22 cellular contexts compared by ENCODE assay signal in genomic region chr19:29548483-29549085, GRCh38. TPM values are rescaled to one million over a fixed set of nuclear protein-coding genes. Genes with fewer than 3 reads are reported as not detected.
DNase-seq lines count a peak whose midpoint lies in the region; ATAC-seq, FAIRE-seq and TF ChIP-seq lines count a peak whose summit lies in the region.
"Had no signal": no experiment of that assay in that cellular context is flagged by ENCODE, and none has a peak within 500 bp of the region (broad histone marks: within the 10 kb centered on the region; RNA-seq: fewer than 3 reads in every experiment).

No MANE protein-coding gene starts in this region.

- no peak for TF ChIP-seq POLR2A in A549 (IDR thresholded peaks at IDR 0.05; ENCODE audit: low read length)
- no peak for TF ChIP-seq POLR2A in spleen (IDR thresholded peaks at IDR 0.05)

- no peak for TF ChIP-seq EP300 in A549 (IDR thresholded peaks at IDR 0.05)

- ATAC-seq in A549 (peak; percentile 19 to 25; a peak in 3 of 6 replicates), GM19035 (IDR thresholded peaks at IDR 0.05; ENCODE audit: unreplicated experiment) (no peak)
- ATAC-seq: GM12878 had no signal

- no peak overlapping the region; the same call in 1 of the 2 replicates for H3K9ac ChIP-seq in OCI-LY3 (ENCODE audit: low read length)
- H3K9ac ChIP-seq: KMS-11 had no signal

- H2AFZ ChIP-seq in OCI-LY3 (ENCODE audit: low read depth, low read length) = no peak overlapping the region

- no peaks in the 10 kb centered on the region for H3K36me3 Mint-ChIP-seq in MCF 10A (ENCODE audit: insufficient read depth, unreplicated experiment)
- no peaks in the 10 kb centered on the region for H3K36me3 Mint-ChIP-seq in Calu3 (ENCODE audit: insufficient read depth, unreplicated experiment)

- H3K4me2 ChIP-seq in A549 (no peak overlapping the region), OCI-LY3 (ENCODE audit: low read length) (peak overlapping the region; percentile 36)
- H3K4me2 ChIP-seq: KMS-11 had no signal

- no peaks in the 10 kb centered on the region for H3K4me1 Mint-ChIP-seq in MCF 10A (ENCODE audit: insufficient read depth, unreplicated experiment)
- H3K4me1 Mint-ChIP-seq in Calu3 (ENCODE audit: low read depth, unreplicated experiment) = no peaks in the 10 kb centered on the region

- TF ChIP-seq CTCF in A549 (IDR thresholded peaks at IDR 0.05) (no peak), OCI-LY3 (IDR thresholded peaks at IDR 0.05; ENCODE audit: low read depth, low read length) (no peak), spleen (IDR thresholded peaks at IDR 0.05 in 8 of 11, conservative IDR thresholded peaks at IDR 0.05 in 3 of 11) (no peak), MCF 10A (IDR thresholded peaks at IDR 0.05; ENCODE audit: unreplicated experiment) (no peak), Calu3 (IDR thresholded peaks at IDR 0.05; ENCODE audit: unreplicated experiment) (no peak)

- H3K36me3 ChIP-seq in OCI-LY3 (replicated peaks; ENCODE audit: low read depth, low read length) (no peaks in the 10 kb centered on the region), spleen (no peaks in the 10 kb centered on the region)
- H3K36me3 ChIP-seq: SJSA1 had no signal

- CTCF ChIA-PET in A549 (lab: Yijun Ruan, JAX) (interaction anchor here (1.3 kb wide), 1 partner anchor 10 kb away, joined by 4 read pairs; no protein-coding TSS in a partner anchor), MCF 10A (lab: Yijun Ruan, JAX) (no interaction called here), Calu3 (lab: Charles Lee) (no interaction called here)

- BruUV-seq in MCF 10A (replicated peaks; lab: Mats Ljungman, UMichigan) (no TSS peak), Calu3 (replicated peaks; lab: Mats Ljungman, UMichigan) (no TSS peak)

- H3K4me1 ChIP-seq in A549 (no peaks in the 10 kb centered on the region), OCI-LY3 (ENCODE audit: low read length) (peaks cover 18% of the 10 kb centered on the region), spleen (no peaks in the 10 kb centered on the region)
- H3K4me1 ChIP-seq: SJSA1 had no signal

- no peaks in the 10 kb centered on the region for H4K20me1 ChIP-seq in OCI-LY3 (ENCODE audit: insufficient read depth, low read length)

- H3K4me3 Mint-ChIP-seq in MCF 10A (ENCODE audit: unreplicated experiment) (no peak overlapping the region), Calu3 (ENCODE audit: low read depth, unreplicated experiment) (no peak overlapping the region)

- POLR2A ChIA-PET in A549 (lab: Yijun Ruan, JAX) = no interaction called here
- POLR2A ChIA-PET in MCF 10A (lab: Yijun Ruan, JAX) = no interaction called here

- no peak for DNase-seq in A549 (ENCODE audit: low read depth in 1 of 2, low spot score in 1 of 2)
- peak; percentile 5 for DNase-seq in iPS-NIHi11 (ENCODE audit: low spot score)
- DNase-seq in spleen = peak; percentile 65
- no peak for DNase-seq in T1000 (lab: John Stamatoyannopoulos, UW)
- no peak for DNase-seq in MCF 10A (ENCODE audit: unreplicated experiment)
- DNase-seq in Calu3 = no peak
- DNase-seq: DMS79, GOT3, IMR-90, NCI-H1105, NCI-H146, NCI-H2029, NCI-H226, NCI-H510A treated with DMSO at 0.1 percent for 48 hours, NCI-H748 treated with DMSO at 0.1 percent for 48 hours had no signal

- no peaks in the 10 kb centered on the region for H3K27me3 Mint-ChIP-seq in MCF 10A (ENCODE audit: insufficient read depth, unreplicated experiment)
- peaks cover 57% of the 10 kb centered on the region for H3K27me3 Mint-ChIP-seq in Calu3 (ENCODE audit: unreplicated experiment)

- H3K9me3 Mint-ChIP-seq in MCF 10A (ENCODE audit: unreplicated experiment) (peaks cover 18% of the 10 kb centered on the region), Calu3 (ENCODE audit: low read depth, unreplicated experiment) (no peaks in the 10 kb centered on the region)

- 36% methylated on average over 9 of the region's 9 CpGs for WGBS in A549 (ENCODE audit: missing lambda C conversion rate)
- WGBS in spleen, 5 donors = 70 to 79% (median 74%) methylated on average over 7 to 9 of the region's 9 CpGs

- H3K9me3 ChIP-seq in A549 (peaks cover 2% of the 10 kb centered on the region; the same call in 1 of the 3 replicates), OCI-LY3 (ENCODE audit: insufficient read depth, low read length) (0 out of 2 replicates have a peak, but pooled peaks cover 7% of the 10 kb centered on the region), spleen (peaks cover 0 to 27% (median 11%) of the 10 kb centered on the region in 8 donors)
- H3K9me3 ChIP-seq: SJSA1 had no signal

- no peak overlapping the region for H3K27ac Mint-ChIP-seq in MCF 10A (ENCODE audit: low read depth, unreplicated experiment)
- H3K27ac Mint-ChIP-seq in Calu3 (ENCODE audit: unreplicated experiment) = no peak overlapping the region

- intact Hi-C loops in spleen (cut with DNase I; ENCODE audit: low total_unique reads) (no loop called here), MCF 10A (cut with micrococcal nuclease) (no loop called here), Calu3 (cut with micrococcal nuclease; ENCODE audit: unreplicated experiment) (no loop called here)

- H3K4me3 ChIP-seq in A549 = no peak overlapping the region
- H3K4me3 ChIP-seq in OCI-LY3 (ENCODE audit: low read length) = no peak overlapping the region
- H3K4me3 ChIP-seq in spleen = no peak overlapping the region
- H3K4me3 ChIP-seq: GM12878, SJSA1 had no signal

- no peaks in the 10 kb centered on the region; the same call in 1 of the 2 replicates for H3K27me3 ChIP-seq in OCI-LY3 (ENCODE audit: low read depth, low read length)
- peaks cover 0 to 41% (median 0%) of the 10 kb centered on the region in 7 donors for H3K27me3 ChIP-seq in spleen (replicated peaks in 1 of 7)
- H3K27me3 ChIP-seq: SJSA1 had no signal

- no peaks in the 10 kb centered on the region for H3K79me2 ChIP-seq in OCI-LY3 (ENCODE audit: low read length)

- H3K27ac ChIP-seq in A549 (no peak overlapping the region), OCI-LY3 (ENCODE audit: low read length) (peak overlapping the region; percentile 37; the same call in 1 of the 2 replicates), spleen (no peak overlapping the region)
- H3K27ac ChIP-seq: C4-2B, KMS-11, SJSA1 had no signal

- no peak for TF ChIP-seq RAD21 in A549 (conservative IDR thresholded peaks at IDR 0.05 in 1 of 2, IDR thresholded peaks at IDR 0.05 in 1 of 2)

- FAIRE-seq in A549 (lab: Jason Lieb, UNC) = no peak
- FAIRE-seq: GM12878 had no signal

TF ChIP-seq in A549, 52 proteins besides CTCF, POLR2A, EP300 and RAD21 (continues in another document):
- TF ChIP-seq SMC3 (IDR thresholded peaks at IDR 0.05) = no peak
- TF ChIP-seq MAX (IDR thresholded peaks at IDR 0.05) = no peak
- no peak for TF ChIP-seq KDM5A (IDR thresholded peaks at IDR 0.05)
- TF ChIP-seq, protein P1, sequence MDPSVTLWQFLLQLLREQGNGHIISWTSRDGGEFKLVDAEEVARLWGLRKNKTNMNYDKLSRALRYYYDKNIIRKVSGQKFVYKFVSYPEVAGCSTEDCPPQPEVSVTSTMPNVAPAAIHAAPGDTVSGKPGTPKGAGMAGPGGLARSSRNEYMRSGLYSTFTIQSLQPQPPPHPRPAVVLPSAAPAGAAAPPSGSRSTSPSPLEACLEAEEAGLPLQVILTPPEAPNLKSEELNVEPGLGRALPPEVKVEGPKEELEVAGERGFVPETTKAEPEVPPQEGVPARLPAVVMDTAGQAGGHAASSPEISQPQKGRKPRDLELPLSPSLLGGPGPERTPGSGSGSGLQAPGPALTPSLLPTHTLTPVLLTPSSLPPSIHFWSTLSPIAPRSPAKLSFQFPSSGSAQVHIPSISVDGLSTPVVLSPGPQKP (IDR thresholded peaks at IDR 0.05; ENCODE audit: low read depth, low read length) = no peak
- TF ChIP-seq RNF2 (IDR thresholded peaks at IDR 0.05; ENCODE audit: borderline replicate concordance, low read depth) = no peak
- TF ChIP-seq RFX5 (IDR thresholded peaks at IDR 0.05) = no peak
- TF ChIP-seq NPAS2 (CRISPR knock-in tag; IDR thresholded peaks at IDR 0.05; ENCODE audit: borderline replicate concordance) = no peak
- TF ChIP-seq HOXA7 (CRISPR knock-in tag; IDR thresholded peaks at IDR 0.05) = no peak
- TF ChIP-seq CHD4 (IDR thresholded peaks at IDR 0.05; ENCODE audit: borderline replicate concordance) = no peak
- no peak for TF ChIP-seq ZC3H11A (IDR thresholded peaks at IDR 0.05)
- TF ChIP-seq CBX8 (IDR thresholded peaks at IDR 0.05) = no peak
- TF ChIP-seq BHLHE40 (IDR thresholded peaks at IDR 0.05; ENCODE audit: low read depth, low read length) = no peak
- TF ChIP-seq KDM1A (IDR thresholded peaks at IDR 0.05; ENCODE audit: low read depth) = no peak
- TF ChIP-seq HOXB13 (CRISPR knock-in tag; IDR thresholded peaks at IDR 0.05; ENCODE audit: low read depth) = no peak
- no peak for TF ChIP-seq EHMT2 (IDR thresholded peaks at IDR 0.05; ENCODE audit: low read depth)
- no peak for TF ChIP-seq NR3C1 (IDR thresholded peaks at IDR 0.05)
- TF ChIP-seq GATA3 (IDR thresholded peaks at IDR 0.05; ENCODE audit: borderline replicate concordance) = no peak
- TF ChIP-seq MAFK (IDR thresholded peaks at IDR 0.05; ENCODE audit: partially characterized antibody) = no peak

RNA-seq across cellular contexts. Expression of gene VSTM2B, which starts 22.8 kb away (rescaled TPM):
- polyA plus RNA-seq in A549 (2011; rRNA removed) = not detected in 2 replicates
- polyA plus RNA-seq in A549 (2012; cell fraction: cytosol; rRNA removed) = not detected in 2 replicates
- 0.10 TPM in 1 of 2 replicates, not detected in the other for polyA plus RNA-seq in A549 (2012; cell fraction: nucleus; rRNA removed)
- polyA plus RNA-seq in A549 (2017; fragmentation: RNase III; extraction: RNeasy Plus Mini Kit Qiagen cat#74134 plus additional on column Dnase treatment) = not detected in 3 replicates
- polyA minus RNA-seq in A549 (2011; rRNA and poly(A)+ RNA removed) = not detected in 2 replicates
- total RNA-seq in spleen = not detected
- not detected for polyA plus RNA-seq in spleen
- total RNA-seq in MCF 10A (2022) = not detected in 2 replicates
- not detected in 2 replicates for total RNA-seq in Calu3 (2022)
- total RNA-seq: A172, GM12878, IMR-90, SJSA1 had no signal
- polyA plus RNA-seq: GM12878, IMR-90 had no signal

RNA-seq across cellular contexts. Expression of gene POP4, which starts 57.5 kb away (rescaled TPM):
- polyA plus RNA-seq in A549 (2011; rRNA removed) (194 and 208 TPM in 2 replicates), A549 (2017; fragmentation: RNase III; extraction: RNeasy Plus Mini Kit Qiagen cat#74134 plus additional on column Dnase treatment) (202 to 226 TPM (median 206 TPM) in 3 replicates), spleen (10 to 100 TPM; 54.5 to 69.1 (median 68.8) TPM)
- polyA plus RNA-seq in A549 (2012; cell fraction: cytosol; rRNA removed) = 137 and 159 TPM in 2 replicates
- 90.9 and 93.5 TPM in 2 replicates for polyA plus RNA-seq in A549 (2012; cell fraction: nucleus; rRNA removed)
- 114 and 131 TPM in 2 replicates for polyA minus RNA-seq in A549 (2011; rRNA and poly(A)+ RNA removed)
- total RNA-seq in spleen (10 to 100 TPM; 49.3 to 73.1 (median 60.7) TPM), MCF 10A (2022) (60.3 and 82.5 TPM in 2 replicates), Calu3 (2022) (72.9 and 77.9 TPM in 2 replicates)

Comparison
In these comparisons a context has a peak if more than half of its experiments do, and no peak if none do; other contexts are left out.
1. DNase-seq: peak in iPS-NIHi11 (single experiment) and spleen (single experiment); none in A549 (0 of 2), T1000 (single experiment), MCF 10A (single experiment) and Calu3 (single experiment).